ENCODE assay signal across 9 cellular contexts in the genomic region with DNA sequence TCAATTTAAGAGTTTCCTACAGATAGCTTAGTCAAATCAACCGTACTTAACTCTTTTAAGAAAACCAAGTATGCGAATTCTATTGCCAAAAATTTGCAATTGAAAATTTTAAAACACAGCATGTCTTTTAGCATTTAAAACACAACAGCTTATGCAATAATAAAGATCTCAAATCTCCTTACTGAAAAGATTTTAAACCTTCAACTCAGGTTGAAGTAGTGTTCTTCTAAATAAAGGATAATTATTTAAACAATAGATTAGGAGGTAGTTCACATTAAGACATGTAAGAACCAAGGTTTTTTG. TPM values are rescaled to one million over a fixed set of nuclear protein-coding genes. Genes with fewer than 3 reads are reported as not detected.
DNase-seq lines count a peak whose midpoint lies in the region; ATAC-seq and TF ChIP-seq lines count a peak whose summit lies in the region.
"Had no signal": no experiment of that assay in that cellular context is flagged by ENCODE, and none has a peak within 500 bp of the region (broad histone marks: within the 10 kb centered on the region; RNA-seq: fewer than 3 reads in every experiment).

No MANE protein-coding gene starts in this region.

- H3K27me3 ChIP-seq in foreskin keratinocyte, result no peaks in the 10 kb centered on the region
- H3K27me3 ChIP-seq: pancreas had no signal

- DNase-seq in activated CD4-positive, alpha-beta T cell treated with anti-CD3 and anti-CD28 coated beads, Interleukin-2, amount 10 ng/mL, durations not matched to agents 24 days and 14 days, result no peak
- DNase-seq in activated CD4-positive, alpha-beta T cell treated with anti-CD3 and anti-CD28 coated beads, Interleukin-2, amount 50 U/mL, for 1 hour, result no peak
- no peak for DNase-seq in activated CD8-positive, alpha-beta T cell treated with anti-CD3 and anti-CD28 coated beads for 36 hours
- DNase-seq in foreskin keratinocyte, result peak in 1 of 2 donors; percentile 42
- no peak for DNase-seq in stimulated activated naive CD8-positive, alpha-beta T cell treated with anti-CD3 and anti-CD28 coated beads, Interleukin-15, amount 100 ng/mL, for 72 hours
- DNase-seq in iPS-NIHi7 (ENCODE audit: extremely low spot score), result no peak
- DNase-seq in EL, result no peak
- no peak for DNase-seq in dedifferentiated amniotic fluid mesenchymal stem cell (ENCODE audit: extremely low spot score)
- DNase-seq: pancreas had no signal

- H3K4me1 Mint-ChIP-seq in activated CD4-positive, alpha-beta T cell treated with anti-CD3 and anti-CD28 coated beads, Interleukin-2, amount 10 ng/mL, durations not matched to agents 24 days and 14 days, result peaks cover 64% of the 10 kb centered on the region
- H3K4me1 Mint-ChIP-seq in activated CD8-positive, alpha-beta T cell treated with anti-CD3 and anti-CD28 coated beads for 36 hours (ENCODE audit: low read depth), result peaks cover 67% of the 10 kb centered on the region
- peaks cover 49% of the 10 kb centered on the region for H3K4me1 Mint-ChIP-seq in stimulated activated naive CD8-positive, alpha-beta T cell treated with anti-CD3 and anti-CD28 coated beads, Interleukin-15, amount 100 ng/mL, for 72 hours

- H3K4me3 Mint-ChIP-seq in activated CD4-positive, alpha-beta T cell treated with anti-CD3 and anti-CD28 coated beads, Interleukin-2, amount 10 ng/mL, durations not matched to agents 24 days and 14 days, result peak overlapping the region; percentile 93
- peak overlapping the region; percentile 93 for H3K4me3 Mint-ChIP-seq in activated CD8-positive, alpha-beta T cell treated with anti-CD3 and anti-CD28 coated beads for 36 hours
- H3K4me3 Mint-ChIP-seq in stimulated activated naive CD8-positive, alpha-beta T cell treated with anti-CD3 and anti-CD28 coated beads, Interleukin-15, amount 100 ng/mL, for 72 hours, result peak overlapping the region; percentile 79 to 90

- no peak overlapping the region for H3K27ac Mint-ChIP-seq in activated CD4-positive, alpha-beta T cell treated with anti-CD3 and anti-CD28 coated beads, Interleukin-2, amount 10 ng/mL, durations not matched to agents 24 days and 14 days
- no peak overlapping the region for H3K27ac Mint-ChIP-seq in activated CD8-positive, alpha-beta T cell treated with anti-CD3 and anti-CD28 coated beads for 36 hours
- no peak overlapping the region for H3K27ac Mint-ChIP-seq in stimulated activated naive CD8-positive, alpha-beta T cell treated with anti-CD3 and anti-CD28 coated beads, Interleukin-15, amount 100 ng/mL, for 72 hours

- no peaks in the 10 kb centered on the region for H3K9me3 Mint-ChIP-seq in activated CD4-positive, alpha-beta T cell treated with anti-CD3 and anti-CD28 coated beads, Interleukin-2, amount 10 ng/mL, durations not matched to agents 24 days and 14 days
- H3K9me3 Mint-ChIP-seq in activated CD8-positive, alpha-beta T cell treated with anti-CD3 and anti-CD28 coated beads for 36 hours, result no peaks in the 10 kb centered on the region
- no peaks in the 10 kb centered on the region for H3K9me3 Mint-ChIP-seq in stimulated activated naive CD8-positive, alpha-beta T cell treated with anti-CD3 and anti-CD28 coated beads, Interleukin-15, amount 100 ng/mL, for 72 hours

- POLR2A ChIA-PET in activated CD8-positive, alpha-beta T cell treated with anti-CD3 and anti-CD28 coated beads for 36 hours (lab: Charles Lee), result interaction anchor here (1.0 kb wide), 1 partner anchor 427 kb away, joined by 3 read pairs; no protein-coding TSS in a partner anchor

- TF ChIP-seq CTCF in activated CD8-positive, alpha-beta T cell treated with anti-CD3 and anti-CD28 coated beads for 36 hours (IDR thresholded peaks at IDR 0.05), result no peak
- no peak for TF ChIP-seq CTCF in foreskin keratinocyte (conservative IDR thresholded peaks at IDR 0.05)

- peak overlapping the region; percentile 91 for H3K27ac ChIP-seq in foreskin keratinocyte
- H3K27ac ChIP-seq: pancreas had no signal

- H3K4me1 ChIP-seq in foreskin keratinocyte, result peaks cover 31% of the 10 kb centered on the region

- CTCF ChIA-PET in activated CD8-positive, alpha-beta T cell treated with anti-CD3 and anti-CD28 coated beads for 36 hours (lab: Charles Lee), result interaction anchor here (1.3 kb wide), 1 partner anchor 9 kb away, joined by 3 read pairs; no protein-coding TSS in a partner anchor

- H3K36me3 Mint-ChIP-seq in activated CD4-positive, alpha-beta T cell treated with anti-CD3 and anti-CD28 coated beads, Interleukin-2, amount 10 ng/mL, durations not matched to agents 24 days and 14 days (ENCODE audit: low read depth), result peaks cover 42% of the 10 kb centered on the region
- H3K36me3 Mint-ChIP-seq in activated CD8-positive, alpha-beta T cell treated with anti-CD3 and anti-CD28 coated beads for 36 hours (ENCODE audit: low read depth), result peaks cover 34% of the 10 kb centered on the region

- no peak for ATAC-seq in activated CD8-positive, alpha-beta T cell treated with anti-CD3 and anti-CD28 coated beads for 36 hours
- no peak for ATAC-seq in foreskin keratinocyte
- no peak for ATAC-seq in stimulated activated naive CD8-positive, alpha-beta T cell treated with anti-CD3 and anti-CD28 coated beads, Interleukin-15, amount 100 ng/mL, for 72 hours
- ATAC-seq: pancreas had no signal

- intact Hi-C loops in activated CD4-positive, alpha-beta T cell treated with anti-CD3 and anti-CD28 coated beads, Interleukin-2, amount 10 ng/mL, durations not matched to agents 24 days and 14 days (cut with micrococcal nuclease), result no loop called here
- intact Hi-C loops in activated CD8-positive, alpha-beta T cell treated with anti-CD3 and anti-CD28 coated beads for 36 hours (cut with micrococcal nuclease), result no loop called here

- no peaks in the 10 kb centered on the region for H3K27me3 Mint-ChIP-seq in activated CD4-positive, alpha-beta T cell treated with anti-CD3 and anti-CD28 coated beads, Interleukin-2, amount 10 ng/mL, durations not matched to agents 24 days and 14 days
- H3K27me3 Mint-ChIP-seq in activated CD8-positive, alpha-beta T cell treated with anti-CD3 and anti-CD28 coated beads for 36 hours, result no peaks in the 10 kb centered on the region
- H3K27me3 Mint-ChIP-seq in stimulated activated naive CD8-positive, alpha-beta T cell treated with anti-CD3 and anti-CD28 coated beads, Interleukin-15, amount 100 ng/mL, for 72 hours, result no peaks in the 10 kb centered on the region

RNA-seq across cellular contexts. Expression of a gene that starts 5.5 kb away (rescaled TPM):
- total RNA-seq in activated CD4-positive, alpha-beta T cell treated with anti-CD3 and anti-CD28 coated beads, Interleukin-2, amount 10 ng/mL, durations not matched to agents 24 days and 14 days, result 62.2 and 64.7 TPM in 2 replicates
- 10 to 100 TPM; 52.7 to 55.6 TPM for total RNA-seq in activated CD8-positive, alpha-beta T cell treated with anti-CD3 and anti-CD28 coated beads for 36 hours
- 44.7 and 46.4 TPM in 2 replicates for total RNA-seq in foreskin keratinocyte
- 10.3 and 12.2 TPM in 2 replicates for polyA plus RNA-seq in foreskin keratinocyte
